1 cellular context compared by ENCODE assay signal in the genomic region with DNA sequence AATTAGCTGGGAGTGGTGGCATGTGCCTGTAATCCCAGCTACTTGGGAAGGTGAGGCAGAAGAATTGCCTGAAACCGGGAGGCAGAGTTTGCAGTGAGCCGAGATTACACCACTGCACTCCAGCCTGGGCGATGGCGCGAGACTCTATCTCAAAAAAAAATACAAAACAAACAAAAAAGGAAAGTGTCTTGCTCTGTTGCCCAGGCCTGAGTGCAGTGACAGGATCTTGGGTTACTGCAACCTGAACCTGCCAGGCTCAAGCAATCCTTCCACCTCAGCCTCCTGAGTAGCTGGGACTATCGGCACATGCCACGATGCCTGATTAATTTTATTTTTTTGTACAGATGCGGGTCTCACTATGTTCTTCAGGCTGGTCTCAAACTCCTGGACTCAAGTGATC.
TF ChIP-seq lines count a peak whose summit lies in the region.

No MANE protein-coding gene starts in this region.

TF ChIP-seq in HEK293, 187 proteins besides CTCF, POLR2A, EP300 and RAD21 (continued from another document):
- TF ChIP-seq, protein P1, sequence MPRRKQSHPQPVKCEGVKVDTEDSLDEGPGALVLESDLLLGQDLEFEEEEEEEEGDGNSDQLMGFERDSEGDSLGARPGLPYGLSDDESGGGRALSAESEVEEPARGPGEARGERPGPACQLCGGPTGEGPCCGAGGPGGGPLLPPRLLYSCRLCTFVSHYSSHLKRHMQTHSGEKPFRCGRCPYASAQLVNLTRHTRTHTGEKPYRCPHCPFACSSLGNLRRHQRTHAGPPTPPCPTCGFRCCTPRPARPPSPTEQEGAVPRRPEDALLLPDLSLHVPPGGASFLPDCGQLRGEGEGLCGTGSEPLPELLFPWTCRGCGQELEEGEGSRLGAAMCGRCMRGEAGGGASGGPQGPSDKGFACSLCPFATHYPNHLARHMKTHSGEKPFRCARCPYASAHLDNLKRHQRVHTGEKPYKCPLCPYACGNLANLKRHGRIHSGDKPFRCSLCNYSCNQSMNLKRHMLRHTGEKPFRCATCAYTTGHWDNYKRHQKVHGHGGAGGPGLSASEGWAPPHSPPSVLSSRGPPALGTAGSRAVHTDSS (tag by site-specific recombination; IDR thresholded peaks at IDR 0.05), result no peak
- TF ChIP-seq ZNF138 (tag by site-specific recombination; IDR thresholded peaks at IDR 0.05; ENCODE audit: borderline replicate concordance), result no peak
- TF ChIP-seq ZBTB17 (tag by site-specific recombination; IDR thresholded peaks at IDR 0.05), result no peak
